In genomic region chr9:105519711-105520369, GRCh38 we compare ENCODE assay signal across 8 cellular contexts. TPM values are rescaled to one million over a fixed set of nuclear protein-coding genes. Genes with fewer than 3 reads are reported as not detected.
DNase-seq lines count a peak whose midpoint lies in the region; ATAC-seq and TF ChIP-seq lines count a peak whose summit lies in the region.
"Not testable (repeated sequence)": the region's sequence is repeated elsewhere in the genome, so short reads cannot be mapped to it uniquely, and the experiment has no call there.

No MANE protein-coding gene starts in this region.

- not testable (repeated sequence) for H3K27me3 ChIP-seq in ascending aorta, ovary, thyroid gland

- intact Hi-C loops in ascending aorta (cut with DNase I); left cardiac atrium (cut with DNase I); ovary (cut with DNase I); thyroid gland (cut with DNase I): not testable (repeated sequence)

- POLR2A ChIA-PET in HEK293 (lab: Yijun Ruan, JAX) = not testable (repeated sequence)

- H3K9me3 ChIP-seq in HEK293 (ENCODE audit: control insufficient read depth, insufficient read depth, low read depth, low read length); ascending aorta; ovary; thyroid gland: not testable (repeated sequence)

- not testable (repeated sequence) for TF ChIP-seq CTCF in HEK293 (tag by site-specific recombination; IDR thresholded peaks at IDR 0.05); ascending aorta (IDR thresholded peaks at IDR 0.05); ovary (IDR thresholded peaks at IDR 0.05); thyroid gland (IDR thresholded peaks at IDR 0.05)

- DNase-seq in M059J (ENCODE audit: low read depth) (peak; percentile 9), left cardiac atrium (peak; percentile 37), ovary (peak in 3 of 5 donors; percentile 41 to 51 (median 43)), thyroid gland (peak; percentile 11 to 29)
- DNase-seq in activated CD4-positive, alpha-beta T cell treated with anti-CD3 and anti-CD28 coated beads for 1 hour = peak; percentile 10
- not testable (repeated sequence) for DNase-seq in ascending aorta (ENCODE audit: low spot score in 2 of 2)

- not testable (repeated sequence) for H3K4me1 ChIP-seq in HEK293 (ENCODE audit: control insufficient read depth, insufficient read depth, low read length); ascending aorta; ovary (ENCODE audit: insufficient read depth); thyroid gland

- not testable (repeated sequence) for TF ChIP-seq POLR2A in ovary (IDR thresholded peaks at IDR 0.05); thyroid gland (IDR thresholded peaks at IDR 0.05)

- 92 to 98% (median 97%) methylated on average over 43 of the region's 43 CpGs for WGBS in ovary, 3 donors
- WGBS in thyroid gland, 2 donors = 87 to 92% methylated on average over 31 to 42 of the region's 43 CpGs

- H3K4me3 ChIP-seq in GM08714 (ENCODE audit: low read length) (peak overlapping the region; percentile 39; the same call in 1 of the 2 replicates), HEK293 (ENCODE audit: low read depth, low read length) (peak overlapping the region; percentile 36), ascending aorta (peak overlapping the region; percentile 45 to 64), ovary (peak overlapping the region; percentile 39), thyroid gland (replicated peaks in 1 of 3) (peak overlapping the region in 1 of 3 donors; percentile 23)

- peaks cover 0 to 13% of the 10 kb centered on the region in 2 experiments; a peak in 1 of 3 replicates for H3K36me3 ChIP-seq in HEK293 (ENCODE audit: control insufficient read depth in 2 of 2, insufficient read depth in 1 of 2, low read length in 2 of 2)
- not testable (repeated sequence) for H3K36me3 ChIP-seq in ascending aorta, ovary, thyroid gland

- CTCF ChIA-PET in HEK293 (lab: Yijun Ruan, JAX) = interaction anchor here (0.7 to 1.3 kb wide), 2 partner anchors 17 to 58 kb away, joined by 3 read pairs; no protein-coding TSS in a partner anchor

- H3K27ac ChIP-seq in HEK293 (ENCODE audit: extremely low read depth, low read depth, low read length) (peak overlapping the region; percentile 43; the same call in 1 of the 2 replicates), ascending aorta (peak overlapping the region in 1 of 2 donors; percentile 78), ovary (peak overlapping the region; percentile 14 to 68), thyroid gland (peak overlapping the region in 1 of 3 donors; percentile 62)

- peak; percentile 70 to 84 for ATAC-seq in left cardiac atrium

- TF ChIP-seq EP300 in ovary (IDR thresholded peaks at IDR 0.05) = not testable (repeated sequence)

RNA-seq across cellular contexts. Expression of gene FKTN, which starts 38.1 kb away (rescaled TPM):
- 15.6 and 20.1 TPM in 2 replicates for total RNA-seq in M059J (2014; rRNA removed; shearing (Covaris generic))
- total RNA-seq in ascending aorta = 5.4 TPM
- 10 to 100 TPM in 1 of 2 donors, 1 to 10 TPM in 1; 9.3 to 10.2 TPM for total RNA-seq in left cardiac atrium
- total RNA-seq in ovary = 10 to 100 TPM in 6 of 7 donors, 1 to 10 TPM in 1; 9.7 to 19.5 (median 14.3) TPM
- polyA plus RNA-seq in ovary = 1 to 10 TPM; 3.8 to 9.9 TPM
- total RNA-seq in thyroid gland = 10 to 100 TPM; 10.6 to 39.2 (median 26.8) TPM
